Comparison of ENCODE assay signal across 9 cellular contexts in genomic region chr6:158207452-158207788, GRCh38. TPM values are rescaled to one million over a fixed set of nuclear protein-coding genes. Genes with fewer than 3 reads are reported as not detected.
DNase-seq lines count a peak whose midpoint lies in the region; ATAC-seq and FAIRE-seq lines count a peak whose summit lies in the region.
"Had no signal": no experiment of that assay in that cellular context is flagged by ENCODE, and none has a peak within 500 bp of the region (broad histone marks: within the 10 kb centered on the region; RNA-seq: fewer than 3 reads in every experiment).

No MANE protein-coding gene starts in this region.

- H3K27ac Mint-ChIP-seq in activated T-helper 17 cell treated with anti-CD3 and anti-CD28 coated beads, Interleukin-2, amount 50 U/mL, for 72 hours: peak overlapping the region; percentile 83
- H3K27ac Mint-ChIP-seq in stimulated activated memory B cell treated with anti-CD40 and anti-IgM and Interleukin-4, amounts not matched to agents 10 μg/mL and 1 μg/mL and 100 μg/mL, for 72 hours: peak overlapping the region; percentile 50
- H3K27ac Mint-ChIP-seq: B cell had no signal

- intact Hi-C loops in Right ventricle myocardium inferior (cut with DNase I): no loop called here

- no peaks in the 10 kb centered on the region for H3K9me3 Mint-ChIP-seq in activated T-helper 17 cell treated with anti-CD3 and anti-CD28 coated beads, Interleukin-2, amount 50 U/mL, for 72 hours
- H3K9me3 Mint-ChIP-seq in stimulated activated memory B cell treated with anti-CD40 and anti-IgM and Interleukin-4, amounts not matched to agents 10 μg/mL and 1 μg/mL and 100 μg/mL, for 72 hours: no peaks in the 10 kb centered on the region

- H3K4me1 Mint-ChIP-seq in activated T-helper 17 cell treated with anti-CD3 and anti-CD28 coated beads, Interleukin-2, amount 50 U/mL, for 72 hours: peaks cover 11% of the 10 kb centered on the region
- H3K4me1 Mint-ChIP-seq in stimulated activated memory B cell treated with anti-CD40 and anti-IgM and Interleukin-4, amounts not matched to agents 10 μg/mL and 1 μg/mL and 100 μg/mL, for 72 hours: peaks cover 16% of the 10 kb centered on the region

- DNase-seq in activated T-cell treated with anti-CD3 and anti-CD28 coated beads for 24 hours (ENCODE audit: low read depth) (peak; percentile 24), Right ventricle myocardium inferior (ENCODE audit: missing footprints) (no peak), NCI-H1417 treated with DMSO at 0.1 percent for 48 hours (lab: John Stamatoyannopoulos, UW) (no peak), HTR-8/SVneo (ENCODE audit: insufficient read length, low spot score) (no peak)
- DNase-seq in activated T-cell treated with anti-CD3 and anti-CD28 coated beads, Interleukin-2, amount 50 U/mL, for 1 hour: no peak

- FAIRE-seq in HTR-8/SVneo (lab: Jason Lieb, UNC): no peak

- peaks cover 3% of the 10 kb centered on the region for H3K27me3 Mint-ChIP-seq in activated T-helper 17 cell treated with anti-CD3 and anti-CD28 coated beads, Interleukin-2, amount 50 U/mL, for 72 hours
- peaks cover 23% of the 10 kb centered on the region for H3K27me3 Mint-ChIP-seq in stimulated activated memory B cell treated with anti-CD40 and anti-IgM and Interleukin-4, amounts not matched to agents 10 μg/mL and 1 μg/mL and 100 μg/mL, for 72 hours

- H3K4me3 Mint-ChIP-seq in activated T-helper 17 cell treated with anti-CD3 and anti-CD28 coated beads, Interleukin-2, amount 50 U/mL, for 72 hours: peak overlapping the region; percentile 64
- H3K4me3 Mint-ChIP-seq in stimulated activated memory B cell treated with anti-CD40 and anti-IgM and Interleukin-4, amounts not matched to agents 10 μg/mL and 1 μg/mL and 100 μg/mL, for 72 hours: no peak overlapping the region
- H3K4me3 Mint-ChIP-seq: B cell had no signal

- ATAC-seq in HG03064 (IDR thresholded peaks at IDR 0.05; ENCODE audit: low read depth, unreplicated experiment): peak; percentile 88
- peak; percentile 97 for ATAC-seq in activated T-helper 17 cell treated with anti-CD3 and anti-CD28 coated beads, Interleukin-2, amount 50 U/mL, for 72 hours (replicated peaks)
- peak; percentile 86 for ATAC-seq in stimulated activated memory B cell treated with anti-CD40 and anti-IgM and Interleukin-4, amounts not matched to agents 10 μg/mL and 1 μg/mL and 100 μg/mL, for 72 hours
- no peak for ATAC-seq in Right ventricle myocardium inferior

- no peaks in the 10 kb centered on the region for H3K36me3 Mint-ChIP-seq in activated T-helper 17 cell treated with anti-CD3 and anti-CD28 coated beads, Interleukin-2, amount 50 U/mL, for 72 hours (ENCODE audit: low read depth)
- H3K36me3 Mint-ChIP-seq in stimulated activated memory B cell treated with anti-CD40 and anti-IgM and Interleukin-4, amounts not matched to agents 10 μg/mL and 1 μg/mL and 100 μg/mL, for 72 hours: no peaks in the 10 kb centered on the region

RNA-seq across cellular contexts. Expression of gene GTF2H5, which starts 39.3 kb away (rescaled TPM):
- total RNA-seq in activated T-helper 17 cell treated with anti-CD3 and anti-CD28 coated beads, Interleukin-2, amount 50 U/mL, for 72 hours: 10 to 100 TPM; 11.8 to 19.8 TPM
- 27.0 TPM for total RNA-seq in Right ventricle myocardium inferior

RNA-seq across cellular contexts. Expression of gene SERAC1, which starts 39.4 kb away (rescaled TPM):
- total RNA-seq in activated T-helper 17 cell treated with anti-CD3 and anti-CD28 coated beads, Interleukin-2, amount 50 U/mL, for 72 hours: 1 to 10 TPM; 4.3 to 6.4 TPM
- 5.5 TPM for total RNA-seq in Right ventricle myocardium inferior
